In genomic region chr3:171348121-171348520, GRCh38 we compare ENCODE assay signal across 9 cellular contexts.
DNase-seq lines count a peak whose midpoint lies in the region; ATAC-seq and TF ChIP-seq lines count a peak whose summit lies in the region.
"Had no signal": no experiment of that assay in that cellular context is flagged by ENCODE, and none has a peak within 500 bp of the region (broad histone marks: within the 10 kb centered on the region; RNA-seq: fewer than 3 reads in every experiment).

No MANE protein-coding gene starts in this region.

- ATAC-seq in GM21390 (IDR thresholded peaks at IDR 0.05; ENCODE audit: unreplicated experiment) (peak; percentile 20), HG03571 (IDR thresholded peaks at IDR 0.05; ENCODE audit: unreplicated experiment) (peak; percentile 19)

- TF ChIP-seq CTCF in fibroblast of mammary gland (conservative IDR thresholded peaks at IDR 0.05; ENCODE audit: control insufficient read depth, insufficient read depth, low read depth, low read length), result no peak

- no peak overlapping the region for H3K4me3 ChIP-seq in fibroblast of mammary gland (ENCODE audit: control insufficient read depth, low read depth, low read length)

- DNase-seq in DMS79 treated with DMSO at 0.1 percent for 48 hours (lab: John Stamatoyannopoulos, UW) (peak; percentile 55), fibroblast of mammary gland (ENCODE audit: low read depth) (peak; percentile 46), C1 segment of cervical spinal cord (lab: John Stamatoyannopoulos, UW) (no peak), hypothalamus (lab: John Stamatoyannopoulos, UW) (no peak)
- DNase-seq in activated CD8-positive, alpha-beta memory T cell treated with anti-CD3 and anti-CD28 coated beads, Interleukin-2, amount 50 U/mL, for 4 hours, result no peak
- DNase-seq in activated naive CD4-positive, alpha-beta T cell (lab: John Stamatoyannopoulos, UW), result no peak
- DNase-seq: NCI-H774 had no signal

Comparison
In these comparisons a context has a peak if more than half of its experiments do, and no peak if none do; other contexts are left out.
1. DNase-seq: peak in DMS79 treated with DMSO at 0.1 percent for 48 hours (single experiment) and fibroblast of mammary gland (single experiment); none in C1 segment of cervical spinal cord (0 of 14), activated CD8-positive, alpha-beta memory T cell treated with anti-CD3 and anti-CD28 coated beads, Interleukin-2, amount 50 U/mL, for 4 hours (single experiment), hypothalamus (0 of 51) and activated naive CD4-positive, alpha-beta T cell (0 of 4).